Comparison of ENCODE assay signal across 17 cellular contexts in genomic region chr13:113534236-113534860, GRCh38. TPM values are rescaled to one million over a fixed set of nuclear protein-coding genes. Genes with fewer than 3 reads are reported as not detected.
A peak's percentile ranks its signal among the peaks of the same experiment; 100 is the strongest.
DNase-seq lines count a peak whose midpoint lies in the region; ATAC-seq and TF ChIP-seq lines count a peak whose summit lies in the region.
"Had no signal": no experiment of that assay in that cellular context is flagged by ENCODE, and none has a peak within 500 bp of the region (broad histone marks: within the 10 kb centered on the region; RNA-seq: fewer than 3 reads in every experiment).

No MANE protein-coding gene starts in this region.

- no peak overlapping the region for H3K4me2 ChIP-seq in smooth muscle cell

- no peak overlapping the region for H3K9ac ChIP-seq in smooth muscle cell (ENCODE audit: low read depth)

- ATAC-seq in HG03520 (IDR thresholded peaks at IDR 0.05; ENCODE audit: unreplicated experiment) = no peak
- ATAC-seq in GM21529 (IDR thresholded peaks at IDR 0.05; ENCODE audit: unreplicated experiment) = no peak
- ATAC-seq: SK-N-SH treated with all-trans-retinoic acid at 6 μM for 48 hours had no signal

- no peak for TF ChIP-seq CTCF in RWPE1 (conservative IDR thresholded peaks at IDR 0.05; ENCODE audit: low read depth)
- TF ChIP-seq CTCF in smooth muscle cell (IDR thresholded peaks at IDR 0.05; ENCODE audit: borderline replicate concordance, insufficient read depth, poor library complexity, severe bottlenecking) = no peak

- no peaks in the 10 kb centered on the region for H3K79me2 ChIP-seq in smooth muscle cell (ENCODE audit: low read depth)

- POLR2A ChIA-PET in RWPE1 (lab: Yijun Ruan, JAX; ENCODE audit: low non-redundant PET) = interaction anchor here (0.5 kb wide), 1 partner anchor 134 kb away, joined by 4 read pairs; no protein-coding TSS in a partner anchor

- no peaks in the 10 kb centered on the region for H3F3A ChIP-seq in smooth muscle cell (ENCODE audit: low read depth)

- H3K27me3 ChIP-seq in smooth muscle cell (ENCODE audit: low read depth) = no peaks in the 10 kb centered on the region

- no peak overlapping the region for H2AFZ ChIP-seq in smooth muscle cell (ENCODE audit: low read depth)

- no peaks in the 10 kb centered on the region for H3K9me3 ChIP-seq in smooth muscle cell (replicated peaks; ENCODE audit: low read depth)

- H4K20me1 ChIP-seq in smooth muscle cell (ENCODE audit: low read depth) = peaks cover 8% of the 10 kb centered on the region

- H3K27ac ChIP-seq in RWPE1 = no peak overlapping the region
- peak overlapping the region; percentile 72 for H3K27ac ChIP-seq in smooth muscle cell (ENCODE audit: low read depth)

- H3K4me3 ChIP-seq in smooth muscle cell = no peak overlapping the region

- DNase-seq in DMS53 treated with DMSO at 0.1 percent for 48 hours (lab: John Stamatoyannopoulos, UW; ENCODE audit: unreplicated experiment) (peak; percentile 17), RWPE1 (ENCODE audit: low spot score) (peak; percentile 13), islet precursor cell (peak; percentile 23), smooth muscle cell (lab: John Stamatoyannopoulos, UW; ENCODE audit: unreplicated experiment) (no peak)
- no peak for DNase-seq in stimulated activated CD4-positive, alpha-beta T cell treated with anti-CD3 and anti-CD28 coated beads, Interleukin-1b, Interleukin-23, amount 100 ng/mL, for 48 hours
- DNase-seq: ACHN; CD8-positive, alpha-beta memory T cell; GOT3; HFFc6; NCI-H1417 treated with DMSO at 0.1 percent for 48 hours; NCI-H2029; NCI-H524; NK-92 treated with Interleukin-12 subunit alpha and Interleukin-12 subunit beta, amount 100 ng/mL, for 24 hours; Right ventricle myocardium superior had no signal

- H3K4me1 ChIP-seq in smooth muscle cell (ENCODE audit: low read depth) = no peaks in the 10 kb centered on the region

- 92% methylated on average over 12 of the region's 12 CpGs for WGBS in smooth muscle cell (ENCODE audit: low lambda C conversion rate)

- H3K36me3 ChIP-seq in smooth muscle cell (ENCODE audit: low read depth) = peaks cover 8% of the 10 kb centered on the region

- CTCF ChIA-PET in RWPE1 (lab: Yijun Ruan, JAX) = interaction anchor here (0.8 kb wide), 1 partner anchor 28 kb away, joined by 3 read pairs; no protein-coding TSS in a partner anchor

RNA-seq across cellular contexts. Expression of gene DCUN1D2, which starts 43.8 kb away (rescaled TPM):
- 6.3 and 10.6 TPM in 2 replicates for total RNA-seq in smooth muscle cell
- 9.4 and 10.8 TPM in 2 replicates for polyA plus RNA-seq in smooth muscle cell

RNA-seq across cellular contexts. Expression of gene TFDP1, which starts 50.2 kb away (rescaled TPM):
- 46.1 and 53.6 TPM in 2 replicates for total RNA-seq in smooth muscle cell
- 38.5 and 52.8 TPM in 2 replicates for polyA plus RNA-seq in smooth muscle cell

Comparison
In these comparisons a context has a peak if more than half of its experiments do, and no peak if none do; other contexts are left out.
1. DNase-seq: peak in DMS53 treated with DMSO at 0.1 percent for 48 hours (single experiment), RWPE1 (single experiment) and islet precursor cell (single experiment); none in smooth muscle cell (single experiment) and stimulated activated CD4-positive, alpha-beta T cell treated with anti-CD3 and anti-CD28 coated beads, Interleukin-1b, Interleukin-23, amount 100 ng/mL, for 48 hours (single experiment).